In the genomic region with DNA sequence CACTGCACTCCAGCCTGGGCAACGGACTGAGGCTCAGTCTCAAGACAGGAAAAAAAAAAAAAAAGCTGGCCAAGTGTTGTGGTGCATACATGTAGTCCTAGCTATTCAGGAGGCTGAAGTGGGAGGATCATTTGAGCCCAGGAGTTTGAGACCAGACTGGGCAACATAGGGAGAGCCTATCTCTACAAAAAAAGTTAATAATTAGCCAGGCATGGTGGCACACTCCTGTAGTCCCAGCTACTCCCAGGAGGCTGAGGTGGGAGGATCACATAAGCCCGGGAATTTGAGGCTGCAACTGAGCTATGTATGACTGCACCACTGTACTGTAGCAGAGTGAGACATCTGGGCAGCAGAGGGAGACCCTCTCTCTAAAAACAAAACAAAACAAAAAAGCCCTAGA, we compare ENCODE assay signal across 33 cellular contexts. TPM values are rescaled to one million over a fixed set of nuclear protein-coding genes. Genes with fewer than 3 reads are reported as not detected.
"Had no signal": no experiment of that assay in that cellular context is flagged by ENCODE, and none has a peak within 500 bp of the region (broad histone marks: within the 10 kb centered on the region; RNA-seq: fewer than 3 reads in every experiment).

No MANE protein-coding gene starts in this region.

- DNase-seq: activated CD4-positive, alpha-beta memory T cell treated with anti-CD3 and anti-CD28 coated beads for 36 hours; activated CD4-positive, alpha-beta T cell treated with anti-CD3 and anti-CD28 coated beads for 36 hours; activated CD4-positive, alpha-beta T cell treated with anti-CD3 and anti-CD28 coated beads, Interleukin-2, amount 10 ng/mL, durations not matched to agents 24 days and 14 days; activated CD4-positive, CD25-positive, alpha-beta regulatory T cell; activated CD4-positive, CD25-positive, alpha-beta regulatory T cell treated with anti-CD3 and anti-CD28 coated beads, Interleukin-2, amount 50 U/mL, for 72 hours; activated CD8-positive, alpha-beta memory T cell treated with anti-CD3 and anti-CD28 coated beads, Interleukin-2, amount 10 ng/mL, durations not matched to agents 7 days and 5 days; activated CD8-positive, alpha-beta memory T cell treated with anti-CD3 and anti-CD28 coated beads, Interleukin-2, amount 50 U/mL, for 4 hours; activated CD8-positive, alpha-beta T cell treated with anti-CD3 and anti-CD28 coated beads, Interleukin-2, amount 10 ng/mL, durations not matched to agents 7 days and 5 days; activated effector memory CD4-positive, alpha-beta T cell treated with anti-CD3 and anti-CD28 coated beads, Interleukin-2, amount 50 U/mL, for 16 hours; activated naive CD4-positive, alpha-beta T cell treated with anti-CD3 and anti-CD28 coated beads for 36 hours; activated naive CD8-positive, alpha-beta T cell treated with anti-CD3 and anti-CD28 coated beads, Interleukin-2, amount 10 ng/mL, durations not matched to agents 7 days and 5 days; activated T-cell treated with anti-CD3 and anti-CD28 coated beads, Interleukin-2, amount 50 U/mL, for 1 hour; activated T-cell treated with anti-CD3 and anti-CD28 coated beads, Interleukin-2, amount 50 U/mL, for 48 hours; amniotic stem cell; anterior cingulate cortex; brain microvascular endothelial cell; dermis blood vessel endothelial cell; effector CD4-positive, alpha-beta T cell; effector memory CD8-positive, alpha-beta T cell; erythroblast; foreskin keratinocyte; gastrocnemius medialis; glutamatergic neuron; T-helper 2 cell had no signal

- H3K9me3 ChIP-seq: esophagus muscularis mucosa, gastrocnemius medialis had no signal

- H3K27ac ChIP-seq: brain microvascular endothelial cell, coronary artery, foreskin keratinocyte had no signal

- ATAC-seq: activated CD4-positive, alpha-beta T cell treated with anti-CD3 and anti-CD28 coated beads for 36 hours; activated CD8-positive, alpha-beta memory T cell treated with anti-CD3 and anti-CD28 coated beads, Interleukin-2, amount 10 ng/mL, durations not matched to agents 7 days and 5 days; activated CD8-positive, alpha-beta T cell treated with anti-CD3 and anti-CD28 coated beads, Interleukin-2, amount 10 ng/mL, durations not matched to agents 7 days and 5 days; effector memory CD8-positive, alpha-beta T cell; foreskin keratinocyte; gastrocnemius medialis had no signal

- H3K4me3 ChIP-seq: coronary artery, esophagus muscularis mucosa, gastrocnemius medialis had no signal

- H3K36me3 Mint-ChIP-seq: activated CD4-positive, alpha-beta memory T cell treated with anti-CD3 and anti-CD28 coated beads for 36 hours; activated CD8-positive, alpha-beta memory T cell treated with anti-CD3 and anti-CD28 coated beads, Interleukin-2, amount 10 ng/mL, durations not matched to agents 7 days and 5 days; activated naive CD4-positive, alpha-beta T cell treated with anti-CD3 and anti-CD28 coated beads, Interleukin-2, amount 50 U/mL, for 24 hours; activated naive CD8-positive, alpha-beta T cell treated with anti-CD3 and anti-CD28 coated beads, Interleukin-2, amount 10 ng/mL, durations not matched to agents 7 days and 5 days had no signal

- H3K4me1 ChIP-seq: foreskin keratinocyte had no signal

- H3K9me3 Mint-ChIP-seq: activated CD4-positive, alpha-beta memory T cell treated with anti-CD3 and anti-CD28 coated beads for 36 hours; activated CD4-positive, alpha-beta T cell treated with anti-CD3 and anti-CD28 coated beads, Interleukin-2, amount 10 ng/mL, durations not matched to agents 24 days and 14 days; activated naive CD4-positive, alpha-beta T cell treated with anti-CD3 and anti-CD28 coated beads for 36 hours; activated naive CD4-positive, alpha-beta T cell treated with anti-CD3 and anti-CD28 coated beads, Interleukin-2, amount 50 U/mL, for 24 hours; activated naive CD8-positive, alpha-beta T cell treated with anti-CD3 and anti-CD28 coated beads, Interleukin-2, amount 10 ng/mL, durations not matched to agents 7 days and 5 days; activated T-helper 1 cell treated with anti-CD3 and anti-CD28 coated beads, Interleukin-12 subunit alpha, Interleukin-12 subunit beta, Interleukin-2, Interleukin-4 antibody, amounts not matched to agents 30 ng/mL and 10 ng/mL and 1 ng/mL, durations not matched to agents 14 hours and 24 hours and 36 hours; activated T-helper 2 cell treated with anti-CD3 and anti-CD28 coated beads, Interferon-gamma antibody, Interleukin-2, Interleukin-4, amounts not matched to agents 10 μg/mL and 5 μg/mL and 100 μg/mL, durations not matched to agents 14 hours and 24 hours and 36 hours; central memory CD8-positive, alpha-beta T cell; effector memory CD8-positive, alpha-beta T cell had no signal

- H3K4me3 Mint-ChIP-seq: activated CD4-positive, alpha-beta memory T cell treated with anti-CD3 and anti-CD28 coated beads for 36 hours; activated CD4-positive, alpha-beta T cell treated with anti-CD3 and anti-CD28 coated beads for 36 hours; activated CD4-positive, alpha-beta T cell treated with anti-CD3 and anti-CD28 coated beads, Interleukin-2, amount 10 ng/mL, durations not matched to agents 24 days and 14 days; activated CD8-positive, alpha-beta memory T cell treated with anti-CD3 and anti-CD28 coated beads, Interleukin-2, amount 10 ng/mL, durations not matched to agents 7 days and 5 days; activated CD8-positive, alpha-beta T cell treated with anti-CD3 and anti-CD28 coated beads, Interleukin-2, amount 10 ng/mL, durations not matched to agents 7 days and 5 days; activated naive CD4-positive, alpha-beta T cell treated with anti-CD3 and anti-CD28 coated beads for 36 hours; activated naive CD4-positive, alpha-beta T cell treated with anti-CD3 and anti-CD28 coated beads, Interleukin-2, amount 50 U/mL, for 24 hours; activated naive CD8-positive, alpha-beta T cell treated with anti-CD3 and anti-CD28 coated beads, Interleukin-2, amount 10 ng/mL, durations not matched to agents 7 days and 5 days; activated T-helper 1 cell treated with anti-CD3 and anti-CD28 coated beads, Interleukin-12 subunit alpha, Interleukin-12 subunit beta, Interleukin-2, Interleukin-4 antibody, amounts not matched to agents 30 ng/mL and 10 ng/mL and 1 ng/mL, durations not matched to agents 14 hours and 24 hours and 36 hours; central memory CD8-positive, alpha-beta T cell; effector memory CD8-positive, alpha-beta T cell had no signal

- H3K27me3 Mint-ChIP-seq: activated CD4-positive, alpha-beta memory T cell treated with anti-CD3 and anti-CD28 coated beads for 36 hours; activated CD4-positive, alpha-beta T cell treated with anti-CD3 and anti-CD28 coated beads for 36 hours; activated CD4-positive, alpha-beta T cell treated with anti-CD3 and anti-CD28 coated beads, Interleukin-2, amount 10 ng/mL, durations not matched to agents 24 days and 14 days; activated CD8-positive, alpha-beta memory T cell treated with anti-CD3 and anti-CD28 coated beads, Interleukin-2, amount 10 ng/mL, durations not matched to agents 7 days and 5 days; activated naive CD4-positive, alpha-beta T cell treated with anti-CD3 and anti-CD28 coated beads, Interleukin-2, amount 50 U/mL, for 24 hours; activated naive CD8-positive, alpha-beta T cell treated with anti-CD3 and anti-CD28 coated beads, Interleukin-2, amount 10 ng/mL, durations not matched to agents 7 days and 5 days; central memory CD8-positive, alpha-beta T cell; effector memory CD8-positive, alpha-beta T cell had no signal

- H3K36me3 ChIP-seq: brain microvascular endothelial cell, gastrocnemius medialis had no signal

- H3K4me1 Mint-ChIP-seq: activated CD8-positive, alpha-beta memory T cell treated with anti-CD3 and anti-CD28 coated beads, Interleukin-2, amount 10 ng/mL, durations not matched to agents 7 days and 5 days; central memory CD8-positive, alpha-beta T cell had no signal

- H3K27me3 ChIP-seq: brain microvascular endothelial cell, esophagus muscularis mucosa, foreskin keratinocyte, gastrocnemius medialis had no signal

- H3K27ac Mint-ChIP-seq: activated CD4-positive, alpha-beta memory T cell treated with anti-CD3 and anti-CD28 coated beads for 36 hours; activated CD4-positive, alpha-beta T cell treated with anti-CD3 and anti-CD28 coated beads, Interleukin-2, amount 10 ng/mL, durations not matched to agents 24 days and 14 days; activated CD8-positive, alpha-beta memory T cell treated with anti-CD3 and anti-CD28 coated beads, Interleukin-2, amount 10 ng/mL, durations not matched to agents 7 days and 5 days; activated CD8-positive, alpha-beta T cell treated with anti-CD3 and anti-CD28 coated beads, Interleukin-2, amount 10 ng/mL, durations not matched to agents 7 days and 5 days; activated naive CD4-positive, alpha-beta T cell treated with anti-CD3 and anti-CD28 coated beads for 36 hours; activated naive CD8-positive, alpha-beta T cell treated with anti-CD3 and anti-CD28 coated beads, Interleukin-2, amount 10 ng/mL, durations not matched to agents 7 days and 5 days; activated T-helper 1 cell treated with anti-CD3 and anti-CD28 coated beads, Interleukin-12 subunit alpha, Interleukin-12 subunit beta, Interleukin-2, Interleukin-4 antibody, amounts not matched to agents 30 ng/mL and 10 ng/mL and 1 ng/mL, durations not matched to agents 14 hours and 24 hours and 36 hours; activated T-helper 2 cell treated with anti-CD3 and anti-CD28 coated beads, Interferon-gamma antibody, Interleukin-2, Interleukin-4, amounts not matched to agents 10 μg/mL and 5 μg/mL and 100 μg/mL, durations not matched to agents 14 hours and 24 hours and 36 hours; effector memory CD8-positive, alpha-beta T cell had no signal

RNA-seq across cellular contexts. Expression of a gene that starts 58.9 kb away (rescaled TPM):
- total RNA-seq: activated CD4-positive, alpha-beta T cell treated with anti-CD3 and anti-CD28 coated beads for 36 hours; activated CD4-positive, alpha-beta T cell treated with anti-CD3 and anti-CD28 coated beads, Interleukin-2, amount 10 ng/mL, durations not matched to agents 24 days and 14 days; activated CD8-positive, alpha-beta memory T cell treated with anti-CD3 and anti-CD28 coated beads for 36 hours; activated CD8-positive, alpha-beta memory T cell treated with anti-CD3 and anti-CD28 coated beads, Interleukin-2, amount 10 ng/mL, durations not matched to agents 7 days and 5 days; activated CD8-positive, alpha-beta T cell treated with anti-CD3 and anti-CD28 coated beads, Interleukin-2, amount 10 ng/mL, durations not matched to agents 7 days and 5 days; activated naive CD4-positive, alpha-beta T cell treated with anti-CD3 and anti-CD28 coated beads for 36 hours; activated naive CD8-positive, alpha-beta T cell treated with anti-CD3 and anti-CD28 coated beads, Interleukin-2, amount 10 ng/mL, durations not matched to agents 7 days and 5 days; bronchial epithelial cell; dermis blood vessel endothelial cell; foreskin keratinocyte; T-helper 1 cell treated with Interleukin-12 subunit alpha and Interleukin-12 subunit beta and Interleukin-4 antibody, amounts not matched to agents 30 ng/mL and 1 ng/mL, for 36 hours had no signal
- polyA plus RNA-seq: foreskin keratinocyte had no signal
